8 cellular contexts compared by ENCODE assay signal in genomic region chr10:35643151-35643975, GRCh38. TPM values are rescaled to one million over a fixed set of nuclear protein-coding genes. Genes with fewer than 3 reads are reported as not detected.
A peak's percentile ranks its signal among the peaks of the same experiment; 100 is the strongest.
DNase-seq lines count a peak whose midpoint lies in the region; ATAC-seq and TF ChIP-seq lines count a peak whose summit lies in the region.

No MANE protein-coding gene starts in this region.

- H3K4me2 ChIP-seq in hepatocyte = peak overlapping the region; percentile 92
- H3K4me2 ChIP-seq in trophoblast cell (ENCODE audit: low read length) = peak overlapping the region; percentile 72

- H3K18ac ChIP-seq in trophoblast cell (ENCODE audit: low read length) = no peak overlapping the region

- ATAC-seq in HG02885 (IDR thresholded peaks at IDR 0.05; ENCODE audit: poor library complexity, unreplicated experiment) = no peak

- H3K4me1 ChIP-seq in hepatocyte (ENCODE audit: insufficient read depth) (peaks cover 12% of the 10 kb centered on the region), trophoblast cell (ENCODE audit: control insufficient read depth in 1 of 2, insufficient read depth in 2 of 2, low read length in 2 of 2) (peaks cover 11 to 18% of the 10 kb centered on the region in 2 experiments)

- no peak overlapping the region for H4K12ac ChIP-seq in trophoblast cell (ENCODE audit: low read depth, low read length)

- WGBS in hepatocyte (ENCODE audit: low lambda C conversion rate, missing lambda C conversion rate) = 1% methylated on average over 36 of the region's 38 CpGs
- no CpG with 5 or more reads among the region's 38 CpGs for WGBS in trophoblast cell (ENCODE audit: extremely low coverage, insufficient coverage, insufficient read length)

- no peak overlapping the region for H3K27ac ChIP-seq in hepatocyte
- H3K27ac ChIP-seq in trophoblast cell (ENCODE audit: low read depth, low read length) = no peak overlapping the region

- H3K9ac ChIP-seq in trophoblast cell (ENCODE audit: low read length) = no peak overlapping the region

- H3K27me3 ChIP-seq in hepatocyte (peaks cover 19% of the 10 kb centered on the region), trophoblast cell (ENCODE audit: insufficient read depth, low read length) (peaks cover 2% of the 10 kb centered on the region)

- H2BK5ac ChIP-seq in trophoblast cell (ENCODE audit: low read depth, low read length, poor library complexity) = no peak overlapping the region

- peak; percentile 2 for DNase-seq in DMS79 treated with DMSO at 0.1 percent for 48 hours (lab: John Stamatoyannopoulos, UW)
- no peak for DNase-seq in DMS79 (lab: John Stamatoyannopoulos, UW)
- DNase-seq in NCI-H748 treated with DMSO at 0.1 percent for 48 hours (lab: John Stamatoyannopoulos, UW) = peak; percentile 87
- DNase-seq in astrocyte of the cerebellum (ENCODE audit: low read depth) = peak; percentile 50
- DNase-seq in hepatocyte (ENCODE audit: low spot score) = peak; percentile 77
- peak; percentile 33 to 54 for DNase-seq in trophoblast cell
- DNase-seq in SKM-1 treated with dmso at 0.1 percent for 144 hours (lab: John Stamatoyannopoulos, UW; ENCODE audit: unreplicated experiment) = no peak

- H3K14ac ChIP-seq in trophoblast cell (ENCODE audit: low read length) = no peak overlapping the region

- no peak overlapping the region for H2BK120ac ChIP-seq in trophoblast cell (ENCODE audit: insufficient read depth, low read length, poor library complexity)

- no peak overlapping the region for H2AK5ac ChIP-seq in trophoblast cell (ENCODE audit: low read length)

- H3K36me3 ChIP-seq in hepatocyte (replicated peaks; ENCODE audit: insufficient read depth, low read depth) (no peaks in the 10 kb centered on the region), trophoblast cell (ENCODE audit: control insufficient read depth in 1 of 2, insufficient read depth in 2 of 2, low read length in 2 of 2) (peaks cover 0 to 4% of the 10 kb centered on the region in 2 experiments)

- no peak overlapping the region for H2BK12ac ChIP-seq in trophoblast cell (ENCODE audit: low read length)

- TF ChIP-seq CTCF in astrocyte of the cerebellum (IDR thresholded peaks at IDR 0.05; ENCODE audit: low read depth, low read length, missing control alignments) (peak; percentile 7), hepatocyte (IDR thresholded peaks at IDR 0.05; ENCODE audit: poor library complexity) (no peak)

- no peaks in the 10 kb centered on the region for H3K9me3 ChIP-seq in hepatocyte (ENCODE audit: low read depth)
- peaks cover 6% of the 10 kb centered on the region for H3K9me3 ChIP-seq in trophoblast cell (ENCODE audit: insufficient read depth, low read depth, low read length)

- no peak overlapping the region for H3K4ac ChIP-seq in trophoblast cell (ENCODE audit: low read depth, low read length)

- H3K23ac ChIP-seq in trophoblast cell (ENCODE audit: low read length) = no peak overlapping the region

- H3K79me1 ChIP-seq in trophoblast cell (ENCODE audit: low read length) = peaks cover 17% of the 10 kb centered on the region

- H4K8ac ChIP-seq in trophoblast cell (ENCODE audit: low read depth, low read length) = no peak overlapping the region

- no peak overlapping the region for H4K91ac ChIP-seq in trophoblast cell (ENCODE audit: low read depth, low read length)

- H3K9me2 ChIP-seq in hepatocyte (replicated peaks; ENCODE audit: insufficient read depth) = no peaks in the 10 kb centered on the region

- H4K20me1 ChIP-seq in hepatocyte (ENCODE audit: insufficient read depth, poor library complexity, severe bottlenecking) = no peaks in the 10 kb centered on the region

- H2AFZ ChIP-seq in hepatocyte (peak overlapping the region; percentile 79), trophoblast cell (ENCODE audit: insufficient read depth, low read length, poor library complexity) (no peak overlapping the region)

- H3K79me2 ChIP-seq in hepatocyte (no peaks in the 10 kb centered on the region), trophoblast cell (ENCODE audit: control insufficient read depth, insufficient read depth, low read length, poor library complexity) (peaks cover 4% of the 10 kb centered on the region)

- H3K4me3 ChIP-seq in astrocyte of the cerebellum (ENCODE audit: low read depth, low read length) (peak overlapping the region; percentile 67), hepatocyte (peak overlapping the region; percentile 15), trophoblast cell (ENCODE audit: low read depth, low read length) (peak overlapping the region; percentile 42)

- in situ Hi-C loops in astrocyte of the cerebellum (cut with HindIII; ENCODE audit: low sequenced_read_pairs) = no loop called here

RNA-seq across cellular contexts. Expression of gene FZD8, which starts 1.3 kb away (rescaled TPM):
- total RNA-seq in hepatocyte = 5.9 and 7.7 TPM in 2 replicates
- 2.6 and 3.7 TPM in 2 replicates for polyA plus RNA-seq in hepatocyte
- 6.6 TPM in 2 replicates for polyA plus RNA-seq in trophoblast cell (2013)

RNA-seq across cellular contexts. Expression of gene GJD4, which starts 38.2 kb away (rescaled TPM):
- 0.17 TPM in 1 of 2 replicates, not detected in the other for total RNA-seq in hepatocyte
- not detected in 2 replicates for polyA plus RNA-seq in hepatocyte
- polyA plus RNA-seq in trophoblast cell (2013) = 0.04 and 0.05 TPM in 2 replicates

Comparison
In these comparisons a context has a peak if more than half of its experiments do, and no peak if none do; other contexts are left out.
1. DNase-seq: peak in DMS79 treated with DMSO at 0.1 percent for 48 hours (single experiment), NCI-H748 treated with DMSO at 0.1 percent for 48 hours (single experiment), astrocyte of the cerebellum (single experiment), hepatocyte (single experiment) and trophoblast cell (2 of 2); none in DMS79 (single experiment) and SKM-1 treated with dmso at 0.1 percent for 144 hours (single experiment).
2. H3K4me3 ChIP-seq: peak in every context shown above with its lines; median percentile 67 in astrocyte of the cerebellum; 42 in trophoblast cell; 15 in hepatocyte.